In genomic region chr4:111475001-111475400, GRCh38 we compare ENCODE assay signal across 10 cellular contexts.
DNase-seq lines count a peak whose midpoint lies in the region; ATAC-seq, FAIRE-seq and TF ChIP-seq lines count a peak whose summit lies in the region.
"Had no signal": no experiment of that assay in that cellular context is flagged by ENCODE, and none has a peak within 500 bp of the region (broad histone marks: within the 10 kb centered on the region; RNA-seq: fewer than 3 reads in every experiment).

No MANE protein-coding gene starts in this region.

- no peak for TF ChIP-seq POLR2A in GM12892 (IDR thresholded peaks at IDR 0.05; ENCODE audit: low read depth, low read length)

- no peaks in the 10 kb centered on the region for H4K20me1 ChIP-seq in keratinocyte (ENCODE audit: control insufficient read depth, extremely low read depth, insufficient read depth, low read length)

- H3K4me1 ChIP-seq in HAP-1: no peaks in the 10 kb centered on the region
- H3K4me1 ChIP-seq in keratinocyte (ENCODE audit: control insufficient read depth, extremely low read depth, insufficient read depth, low read length): no peaks in the 10 kb centered on the region

- no peak overlapping the region for H3K4me2 ChIP-seq in keratinocyte (ENCODE audit: control insufficient read depth, extremely low read depth, insufficient read depth, low read depth, low read length)

- no peaks in the 10 kb centered on the region for H3K4me1 Mint-ChIP-seq in WTC11
- H3K4me1 Mint-ChIP-seq: activated CD4-positive, alpha-beta T cell treated with anti-CD3 and anti-CD28 coated beads for 36 hours had no signal

- no peak overlapping the region for H2AFZ ChIP-seq in keratinocyte (ENCODE audit: control insufficient read depth, low read length)

- no peaks in the 10 kb centered on the region for H3K36me3 Mint-ChIP-seq in WTC11

- POLR2A ChIA-PET in AG04450 (lab: Yijun Ruan, JAX) (interaction anchor here (0.6 kb wide), 1 partner anchor 122 kb away, joined by 3 read pairs; no protein-coding TSS in a partner anchor), WTC11 (lab: Charles Lee) (no interaction called here)

- H3K36me3 ChIP-seq in HAP-1 (replicated peaks) (no peaks in the 10 kb centered on the region), keratinocyte (ENCODE audit: control insufficient read depth in 2 of 2, extremely low read depth in 1 of 2, insufficient read depth in 2 of 2, low read length in 2 of 2) (no peaks in the 10 kb centered on the region)

- no peak overlapping the region for H3K4me3 ChIP-seq in AG04450 (ENCODE audit: low read depth, low read length)
- H3K4me3 ChIP-seq in HAP-1: no peak overlapping the region
- no peak overlapping the region for H3K4me3 ChIP-seq in keratinocyte (ENCODE audit: control insufficient read depth in 2 of 3, extremely low read depth in 1 of 3, insufficient read depth in 2 of 3, low read depth in 1 of 3, low read length in 3 of 3)

- no peaks in the 10 kb centered on the region for H3K79me2 ChIP-seq in keratinocyte (ENCODE audit: control insufficient read depth, insufficient read depth, low read length)

- CTCF ChIA-PET in AG04450 (lab: Charles Lee) (no interaction called here), WTC11 (lab: Charles Lee) (interaction anchor here (1.0 to 2.1 kb wide), 9 partner anchors 11 to 844 kb away, joined by 3 to 10 read pairs (median 4); no protein-coding TSS in a partner anchor)

- H3K27ac ChIP-seq in AG04450 (ENCODE audit: low read depth, low read length) (no peak overlapping the region), keratinocyte (ENCODE audit: control insufficient read depth, insufficient read depth, low read length) (no peak overlapping the region)

- FAIRE-seq in keratinocyte (lab: Jason Lieb, UNC) (no peak), GM12892 (lab: Jason Lieb, UNC) (no peak)
- FAIRE-seq: endometrium had no signal

- H3K9me1 ChIP-seq in keratinocyte (ENCODE audit: control insufficient read depth, extremely low read depth, insufficient read depth, low read length): no peaks in the 10 kb centered on the region

- H3K9me3 ChIP-seq in AG04450 (ENCODE audit: control insufficient read depth, insufficient read depth, low read length) (no peaks in the 10 kb centered on the region), HAP-1 (no peaks in the 10 kb centered on the region), keratinocyte (ENCODE audit: control insufficient read depth, low read depth, low read length) (no peaks in the 10 kb centered on the region)

- dilution Hi-C loops in keratinocyte (cut with MboI; ENCODE audit: extremely low pct_ligation_motif_present, low sequenced_read_pairs): no loop called here

- no peak overlapping the region for H3K4me3 Mint-ChIP-seq in WTC11
- H3K4me3 Mint-ChIP-seq: activated CD4-positive, alpha-beta T cell treated with anti-CD3 and anti-CD28 coated beads for 36 hours had no signal

- H3K27me3 Mint-ChIP-seq in WTC11 (ENCODE audit: low read depth): no peaks in the 10 kb centered on the region
- H3K27me3 Mint-ChIP-seq: activated CD4-positive, alpha-beta T cell treated with anti-CD3 and anti-CD28 coated beads for 36 hours had no signal

- no peak overlapping the region for H3K9ac ChIP-seq in keratinocyte (ENCODE audit: control insufficient read depth, extremely low read depth, insufficient read depth, low read length)

- ATAC-seq in WTC11 (peak; percentile 87), HG03196 (IDR thresholded peaks at IDR 0.05; ENCODE audit: unreplicated experiment) (no peak), HG02798 (IDR thresholded peaks at IDR 0.05; ENCODE audit: poor library complexity, unreplicated experiment) (no peak)
- ATAC-seq: activated CD4-positive, alpha-beta T cell treated with anti-CD3 and anti-CD28 coated beads for 36 hours had no signal

- in situ Hi-C loops in HAP-1 (cut with MboI; ENCODE audit: low sequenced_read_pairs): no loop called here

- no peak for DNase-seq in AG04450 (ENCODE audit: low read depth, low spot score)
- peak; percentile 27 to 47 for DNase-seq in HAP-1 (ENCODE audit: low spot score in 2 of 2)
- DNase-seq in WTC11 (ENCODE audit: low spot score): peak; percentile 67
- no peak for DNase-seq in keratinocyte (ENCODE audit: low read depth, low spot score)
- DNase-seq in GM12892 (ENCODE audit: insufficient read length): no peak
- DNase-seq in effector CD8-positive, alpha-beta T cell (lab: John Stamatoyannopoulos, UW): no peak
- DNase-seq: activated CD4-positive, alpha-beta T cell treated with anti-CD3 and anti-CD28 coated beads for 36 hours had no signal

- no peak overlapping the region for H3K27ac Mint-ChIP-seq in WTC11
- H3K27ac Mint-ChIP-seq: activated CD4-positive, alpha-beta T cell treated with anti-CD3 and anti-CD28 coated beads for 36 hours had no signal

- H3K27me3 ChIP-seq in AG04450 (ENCODE audit: control insufficient read depth, insufficient read depth, low read length): no peaks in the 10 kb centered on the region
- H3K27me3 ChIP-seq in HAP-1 (ENCODE audit: low read depth): 0 out of 2 replicates have a peak, but pooled peaks cover 2% of the 10 kb centered on the region
- H3K27me3 ChIP-seq in keratinocyte (ENCODE audit: control insufficient read depth, extremely low read depth, insufficient read depth, low read length): no peaks in the 10 kb centered on the region

- H3K9me3 Mint-ChIP-seq in WTC11: no peaks in the 10 kb centered on the region

- peak; percentile 49 for TF ChIP-seq CTCF in AG04450 (IDR thresholded peaks at IDR 0.05; ENCODE audit: low read depth, low read length)
- peak; percentile 28; the same call in 1 of the 2 replicates for TF ChIP-seq CTCF in WTC11 (IDR thresholded peaks at IDR 0.05)
- TF ChIP-seq CTCF in keratinocyte (optimal IDR thresholded peaks at IDR 0.05 in 1 of 3, IDR thresholded peaks at IDR 0.05 in 1 of 3, conservative IDR thresholded peaks at IDR 0.05 in 1 of 3; ENCODE audit: extremely low read depth in 1 of 3, insufficient read depth in 2 of 3, low read length in 3 of 3): peak; percentile 18 to 48 (median 33)

TF ChIP-seq in WTC11, 78 proteins besides CTCF, POLR2A, EP300 and RAD21 (continues in another document):
- TF ChIP-seq, protein P1, sequence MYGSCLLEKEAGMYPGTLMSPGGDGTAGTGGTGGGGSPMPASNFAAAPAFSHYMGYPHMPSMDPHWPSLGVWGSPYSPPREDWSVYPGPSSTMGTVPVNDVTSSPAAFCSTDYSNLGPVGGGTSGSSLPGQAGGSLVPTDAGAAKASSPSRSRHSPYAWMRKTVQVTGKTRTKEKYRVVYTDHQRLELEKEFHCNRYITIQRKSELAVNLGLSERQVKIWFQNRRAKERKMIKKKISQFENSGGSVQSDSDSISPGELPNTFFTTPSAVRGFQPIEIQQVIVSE (CRISPR knock-in tag; IDR thresholded peaks at IDR 0.05; ENCODE audit: borderline replicate concordance): no peak
- no peak for TF ChIP-seq ZBTB43 (CRISPR knock-in tag; IDR thresholded peaks at IDR 0.05)
- TF ChIP-seq STAT6 (CRISPR knock-in tag; conservative IDR thresholded peaks at IDR 0.05; ENCODE audit: low read depth): no peak

Comparison
In these comparisons a context has a peak if more than half of its experiments do, and no peak if none do; other contexts are left out.
1. DNase-seq: peak in HAP-1 (2 of 2) and WTC11 (single experiment); none in AG04450 (single experiment), keratinocyte (single experiment), GM12892 (single experiment) and effector CD8-positive, alpha-beta T cell (single experiment).
2. Peak in every context shown above with its lines, with median percentiles within 50 percentile points of each other: CTCF ChIP-seq.